Comparison of ENCODE assay signal across 9 cellular contexts in genomic region chr4:680565-680930, GRCh38. TPM values are rescaled to one million over a fixed set of nuclear protein-coding genes. Genes with fewer than 3 reads are reported as not detected.
DNase-seq lines count a peak whose midpoint lies in the region; ATAC-seq and TF ChIP-seq lines count a peak whose summit lies in the region.
"Had no signal": no experiment of that assay in that cellular context is flagged by ENCODE, and none has a peak within 500 bp of the region (broad histone marks: within the 10 kb centered on the region; RNA-seq: fewer than 3 reads in every experiment).

No MANE protein-coding gene starts in this region.

- peak; percentile 6 to 11 for ATAC-seq in activated T-cell treated with anti-CD3 and anti-CD28 coated beads, Interleukin-2, amount 50 U/mL, for 4 hours
- ATAC-seq in left colon (no peak), upper lobe of right lung (peak; percentile 1), left lobe of liver (no peak)

- DNase-seq in activated T-cell treated with anti-CD3 and anti-CD28 coated beads, Interleukin-2, amount 50 U/mL, for 4 hours, result no peak
- DNase-seq in activated T-cell treated with anti-CD3 and anti-CD28 coated beads for 4 hours, result no peak
- no peak for DNase-seq in activated naive CD8-positive, alpha-beta T cell treated with anti-CD3 and anti-CD28 coated beads for 36 hours
- peak; percentile 55 to 59 for DNase-seq in left colon
- DNase-seq in upper lobe of right lung, result peak; percentile 74
- no peak for DNase-seq in HuH-7 (ENCODE audit: low spot score)
- no peak for DNase-seq in left lobe of liver (ENCODE audit: low spot score)
- no peak for DNase-seq in posterior vena cava (ENCODE audit: low spot score)
- DNase-seq: stimulated activated CD4-positive, alpha-beta T cell treated with anti-CD3 and anti-CD28 coated beads, Interleukin-1b, Interleukin-23, amount 100 ng/mL, for 48 hours had no signal

- no peak for TF ChIP-seq CTCF in upper lobe of right lung (IDR thresholded peaks at IDR 0.05)

- H3K27me3 Mint-ChIP-seq in activated T-cell treated with anti-CD3 and anti-CD28 coated beads, Interleukin-2, amount 50 U/mL, for 4 hours (ENCODE audit: low read depth), result no peaks in the 10 kb centered on the region
- peaks cover 3% of the 10 kb centered on the region for H3K27me3 Mint-ChIP-seq in activated naive CD8-positive, alpha-beta T cell treated with anti-CD3 and anti-CD28 coated beads for 36 hours

- intact Hi-C loops in left colon (cut with DNase I, micrococcal nuclease) (no loop called here), upper lobe of right lung (cut with DNase I) (no loop called here), posterior vena cava (cut with DNase I) (no loop called here)

- no peaks in the 10 kb centered on the region for H3K36me3 Mint-ChIP-seq in activated T-cell treated with anti-CD3 and anti-CD28 coated beads, Interleukin-2, amount 50 U/mL, for 4 hours (ENCODE audit: insufficient read depth)
- peaks cover 4% of the 10 kb centered on the region for H3K36me3 Mint-ChIP-seq in activated naive CD8-positive, alpha-beta T cell treated with anti-CD3 and anti-CD28 coated beads for 36 hours

- H3K4me1 ChIP-seq in upper lobe of right lung, result peaks cover 19% of the 10 kb centered on the region

- H3K9me3 ChIP-seq in upper lobe of right lung, result no peaks in the 10 kb centered on the region

- H3K27ac Mint-ChIP-seq in activated naive CD8-positive, alpha-beta T cell treated with anti-CD3 and anti-CD28 coated beads for 36 hours, result peak overlapping the region; percentile 65

- peaks cover 16% of the 10 kb centered on the region for H3K4me1 Mint-ChIP-seq in activated T-cell treated with anti-CD3 and anti-CD28 coated beads, Interleukin-2, amount 50 U/mL, for 4 hours (ENCODE audit: low read depth)
- H3K4me1 Mint-ChIP-seq in activated naive CD8-positive, alpha-beta T cell treated with anti-CD3 and anti-CD28 coated beads for 36 hours, result peaks cover 6% of the 10 kb centered on the region

- H3K4me3 Mint-ChIP-seq in activated T-cell treated with anti-CD3 and anti-CD28 coated beads, Interleukin-2, amount 50 U/mL, for 4 hours, result peak overlapping the region; percentile 71
- H3K4me3 Mint-ChIP-seq in activated naive CD8-positive, alpha-beta T cell treated with anti-CD3 and anti-CD28 coated beads for 36 hours, result peak overlapping the region; percentile 65

- no peak overlapping the region for H3K27ac ChIP-seq in upper lobe of right lung

- no peaks in the 10 kb centered on the region for H3K36me3 ChIP-seq in upper lobe of right lung

- H3K27me3 ChIP-seq in upper lobe of right lung, result no peaks in the 10 kb centered on the region

- no peaks in the 10 kb centered on the region for H3K9me3 Mint-ChIP-seq in activated T-cell treated with anti-CD3 and anti-CD28 coated beads, Interleukin-2, amount 50 U/mL, for 4 hours
- no peaks in the 10 kb centered on the region for H3K9me3 Mint-ChIP-seq in activated naive CD8-positive, alpha-beta T cell treated with anti-CD3 and anti-CD28 coated beads for 36 hours

- H3K4me3 ChIP-seq in upper lobe of right lung, result peak overlapping the region; percentile 60

RNA-seq across cellular contexts. Expression of gene MYL5, which starts 6.2 kb away (rescaled TPM):
- total RNA-seq in activated T-cell treated with anti-CD3 and anti-CD28 coated beads, Interleukin-2, amount 50 U/mL, for 4 hours, result 10 to 100 TPM; 13.7 to 16.0 (median 15.1) TPM
- total RNA-seq in activated naive CD8-positive, alpha-beta T cell treated with anti-CD3 and anti-CD28 coated beads for 36 hours, result 10 to 100 TPM; 22.7 to 22.9 TPM
- total RNA-seq in left colon, result 10 to 100 TPM; 30.0 to 37.1 TPM
- 9.7 TPM for total RNA-seq in upper lobe of right lung
- 7.4 TPM for total RNA-seq in left lobe of liver
- 10 to 100 TPM in 1 of 2 donors, 1 to 10 TPM in 1; 7.9 to 12.4 TPM for total RNA-seq in posterior vena cava

RNA-seq across cellular contexts. Expression of gene ATP5ME, which starts 6.5 kb away (rescaled TPM):
- 100 to 1,000 TPM; 227 to 249 (median 244) TPM for total RNA-seq in activated T-cell treated with anti-CD3 and anti-CD28 coated beads, Interleukin-2, amount 50 U/mL, for 4 hours
- total RNA-seq in activated naive CD8-positive, alpha-beta T cell treated with anti-CD3 and anti-CD28 coated beads for 36 hours, result 100 to 1,000 TPM; 284 to 287 TPM
- total RNA-seq in left colon (100 to 1,000 TPM; 383 to 496 TPM), upper lobe of right lung (167 TPM), left lobe of liver (203 TPM), posterior vena cava (100 to 1,000 TPM; 180 to 237 TPM)

RNA-seq across cellular contexts. Expression of gene SLC49A3, which starts 8.4 kb away (rescaled TPM):
- total RNA-seq in activated T-cell treated with anti-CD3 and anti-CD28 coated beads, Interleukin-2, amount 50 U/mL, for 4 hours, result under 1 TPM; 0.48 to 0.79 (median 0.53) TPM
- under 1 TPM; 0.38 to 0.43 TPM for total RNA-seq in activated naive CD8-positive, alpha-beta T cell treated with anti-CD3 and anti-CD28 coated beads for 36 hours
- total RNA-seq in left colon (10 to 100 TPM; 10.7 to 15.8 TPM), upper lobe of right lung (32.9 TPM), left lobe of liver (7.6 TPM), posterior vena cava (10 to 100 TPM in 1 of 2 donors, 1 to 10 TPM in 1; 9.3 to 10.4 TPM)

RNA-seq across cellular contexts. Expression of gene PCGF3, which starts 25.1 kb away (rescaled TPM):
- 10 to 100 TPM; 20.7 to 27.8 (median 23.0) TPM for total RNA-seq in activated T-cell treated with anti-CD3 and anti-CD28 coated beads, Interleukin-2, amount 50 U/mL, for 4 hours
- total RNA-seq in activated naive CD8-positive, alpha-beta T cell treated with anti-CD3 and anti-CD28 coated beads for 36 hours, result 10 to 100 TPM; 19.7 to 21.2 TPM
- total RNA-seq in left colon, result 10 to 100 TPM; 46.9 to 51.9 TPM
- total RNA-seq in upper lobe of right lung, result 42.2 TPM
- 16.6 TPM for total RNA-seq in left lobe of liver
- total RNA-seq in posterior vena cava, result 10 to 100 TPM; 25.6 to 35.8 TPM

RNA-seq across cellular contexts. Expression of gene PDE6B, which starts 55.2 kb away (rescaled TPM):
- total RNA-seq in activated T-cell treated with anti-CD3 and anti-CD28 coated beads, Interleukin-2, amount 50 U/mL, for 4 hours, result 10 to 100 TPM in 2 of 3 donors, 1 to 10 TPM in 1; 8.3 to 10.5 (median 10.3) TPM
- 10 to 100 TPM; 12.6 to 13.9 TPM for total RNA-seq in activated naive CD8-positive, alpha-beta T cell treated with anti-CD3 and anti-CD28 coated beads for 36 hours
- 1 to 10 TPM; 1.3 to 1.4 TPM for total RNA-seq in left colon
- 9.1 TPM for total RNA-seq in upper lobe of right lung
- 0.83 TPM for total RNA-seq in left lobe of liver
- total RNA-seq in posterior vena cava, result 1 to 10 TPM; 1.4 to 3.7 TPM

Comparison
In these comparisons a context has a peak if more than half of its experiments do, and no peak if none do; other contexts are left out.
1. ATAC-seq: peak in activated T-cell treated with anti-CD3 and anti-CD28 coated beads, Interleukin-2, amount 50 U/mL, for 4 hours (2 of 2) and upper lobe of right lung (single experiment); none in left colon (single experiment) and left lobe of liver (single experiment).
2. DNase-seq: peak in left colon (2 of 2) and upper lobe of right lung (single experiment); none in activated T-cell treated with anti-CD3 and anti-CD28 coated beads, Interleukin-2, amount 50 U/mL, for 4 hours (single experiment), activated T-cell treated with anti-CD3 and anti-CD28 coated beads for 4 hours (single experiment), activated naive CD8-positive, alpha-beta T cell treated with anti-CD3 and anti-CD28 coated beads for 36 hours (single experiment), HuH-7 (single experiment), left lobe of liver (single experiment) and posterior vena cava (single experiment).